Comparison of ENCODE assay signal across 10 cellular contexts in the genomic region with DNA sequence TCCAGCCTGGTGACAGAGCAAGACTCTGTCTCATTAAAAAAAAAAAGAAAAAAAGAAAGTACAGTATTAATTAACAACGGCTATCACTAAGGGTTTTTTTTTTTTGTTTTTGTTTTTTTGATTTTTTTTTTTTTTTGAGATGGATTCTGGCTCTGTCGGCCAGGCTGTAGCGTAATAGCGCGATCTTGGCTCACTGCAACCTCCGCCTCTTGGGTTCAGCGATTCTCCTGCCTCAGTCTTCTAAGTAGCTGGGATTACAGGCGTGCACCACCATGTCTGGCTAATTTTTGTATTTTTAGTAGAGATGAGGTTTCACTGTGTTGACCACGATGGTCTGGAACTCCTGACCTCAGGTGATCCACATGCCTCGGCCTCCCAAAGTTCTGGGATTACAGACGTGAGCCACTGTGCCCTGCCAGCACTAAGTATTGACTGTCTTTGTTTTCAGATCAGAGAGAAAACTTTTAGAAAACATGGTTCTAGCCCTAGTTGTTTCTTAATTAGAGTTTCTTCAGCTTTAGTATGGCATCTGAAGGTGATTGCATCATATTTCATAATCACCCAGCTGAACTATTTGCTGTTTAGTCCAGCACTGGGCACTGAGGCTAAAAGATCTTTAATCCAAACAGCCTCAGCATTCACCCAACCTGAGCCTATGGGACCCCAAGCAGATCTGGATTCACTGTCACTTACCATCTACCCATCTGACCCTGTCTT. TPM values are rescaled to one million over a fixed set of nuclear protein-coding genes. Genes with fewer than 3 reads are reported as not detected.
A peak's percentile ranks its signal among the peaks of the same experiment; 100 is the strongest.
DNase-seq lines count a peak whose midpoint lies in the region; ATAC-seq and TF ChIP-seq lines count a peak whose summit lies in the region.
"Had no signal": no experiment of that assay in that cellular context is flagged by ENCODE, and none has a peak within 500 bp of the region (broad histone marks: within the 10 kb centered on the region; RNA-seq: fewer than 3 reads in every experiment).

No MANE protein-coding gene starts in this region.

- H3K36me3 ChIP-seq in SK-N-SH (replicated peaks in 1 of 2; ENCODE audit: control insufficient read depth in 1 of 2, insufficient read depth in 2 of 2, low read length in 1 of 2) (no peaks in the 10 kb centered on the region), Panc1 (ENCODE audit: control insufficient read depth, insufficient read depth, low read length) (peaks cover 2% of the 10 kb centered on the region; the same call in 1 of the 2 replicates), fibroblast of lung (ENCODE audit: control insufficient read depth, insufficient read depth, low read length) (no peaks in the 10 kb centered on the region), spleen (no peaks in the 10 kb centered on the region), SJCRH30 (peaks cover 5% of the 10 kb centered on the region; the same call in 1 of the 2 replicates)

- in situ Hi-C loops in Panc1 (cut with HindIII; ENCODE audit: low pct_unique_long_range_greater_than_20kb, low sequenced_read_pairs): no loop called here

- intact Hi-C loops in Panc1 (cut with micrococcal nuclease; ENCODE audit: unreplicated experiment) (no loop called here), spleen (cut with DNase I; ENCODE audit: low total_unique reads) (loop anchor here (10.0 kb wide), 1 partner anchor 82 kb away; no protein-coding TSS in a partner anchor)

- no peak overlapping the region for H3K4me2 ChIP-seq in SK-N-SH
- H3K4me2 ChIP-seq in fibroblast of lung (ENCODE audit: extremely low read depth, insufficient read depth, low read length): peak overlapping the region; percentile 21

- no TSS peak for BruUV-seq in Panc1 (replicated peaks; lab: Mats Ljungman, UMichigan)

- POLR2A ChIA-PET in SK-N-SH (lab: Yijun Ruan, JAX): interaction anchor here (0.6 kb wide), 1 partner anchor 18 kb away, joined by 3 read pairs; no protein-coding TSS in a partner anchor
- POLR2A ChIA-PET in Panc1 (lab: Charles Lee): interaction anchor here (0.5 kb wide), 1 partner anchor 23 kb away, joined by 5 read pairs; no protein-coding TSS in a partner anchor

- no peak for TF ChIP-seq RAD21 in SK-N-SH (IDR thresholded peaks at IDR 0.05; ENCODE audit: low read length)

- H3K27ac ChIP-seq in SK-N-SH (ENCODE audit: low read depth in 2 of 2, low read length in 1 of 2) (0 out of 4 replicates have a peak overlapping the region, but pooled peaks of 1 of the 2 experiments have one; percentile 12), Panc1 (ENCODE audit: low read length) (peak overlapping the region; percentile 69; the same call in 1 of the 2 replicates), fibroblast of lung (ENCODE audit: insufficient read depth, low read length) (peak overlapping the region; percentile 63), spleen (peak overlapping the region in 6 of 8 donors; percentile 38 to 95 (median 60)), SJCRH30 (no peak overlapping the region)

- 93% methylated on average over 11 of the region's 11 CpGs for WGBS in SK-N-SH (ENCODE audit: low lambda C conversion rate)
- 76 to 86% (median 80%) methylated on average over 11 of the region's 11 CpGs for WGBS in spleen, 5 donors

- TF ChIP-seq CTCF in SK-N-SH (IDR thresholded peaks at IDR 0.05) (no peak), Panc1 (IDR thresholded peaks at IDR 0.05) (no peak), fibroblast of lung (conservative IDR thresholded peaks at IDR 0.05 in 1 of 2, IDR thresholded peaks at IDR 0.05 in 1 of 2; ENCODE audit: low read depth in 1 of 2, low read length in 2 of 2) (no peak), spleen (IDR thresholded peaks at IDR 0.05 in 8 of 11, conservative IDR thresholded peaks at IDR 0.05 in 3 of 11) (no peak)

- H4K20me1 ChIP-seq in SK-N-SH (ENCODE audit: insufficient read depth) (peaks cover 15% of the 10 kb centered on the region), fibroblast of lung (ENCODE audit: control insufficient read depth, extremely low read depth, insufficient read depth, low read length) (no peaks in the 10 kb centered on the region)

- peaks cover 39% of the 10 kb centered on the region for H3F3A ChIP-seq in SK-N-SH (replicated peaks; ENCODE audit: insufficient read depth)

- H2AFZ ChIP-seq in SK-N-SH (ENCODE audit: low read depth): 0 out of 2 replicates have a peak overlapping the region, but pooled peaks have one; percentile 18
- H2AFZ ChIP-seq in fibroblast of lung (ENCODE audit: low read length): no peak overlapping the region

- TF ChIP-seq POLR2A in spleen (IDR thresholded peaks at IDR 0.05): no peak

- DNase-seq in SK-N-SH: no peak
- no peak for DNase-seq in Panc1 (ENCODE audit: low read depth, low spot score)
- peak in 1 of 2 donors; percentile 46 for DNase-seq in fibroblast of lung (ENCODE audit: low read depth in 2 of 2)
- peak; percentile 19 for DNase-seq in spleen
- DNase-seq in SJCRH30: no peak
- no peak for DNase-seq in pons (ENCODE audit: low spot score)
- DNase-seq in NCI-H524 (lab: John Stamatoyannopoulos, UW): no peak
- DNase-seq: H9, nephron progenitor cell had no signal

- H3K27me3 ChIP-seq in SK-N-SH (ENCODE audit: insufficient read depth) (no peaks in the 10 kb centered on the region), Panc1 (ENCODE audit: control insufficient read depth, insufficient read depth, low read length) (no peaks in the 10 kb centered on the region), fibroblast of lung (ENCODE audit: control insufficient read depth, insufficient read depth, low read length) (no peaks in the 10 kb centered on the region), spleen (replicated peaks in 1 of 7) (no peaks in the 10 kb centered on the region), SJCRH30 (no peaks in the 10 kb centered on the region)

- H3K79me2 ChIP-seq in SK-N-SH (ENCODE audit: insufficient read depth) (peaks cover 54% of the 10 kb centered on the region), fibroblast of lung (ENCODE audit: control insufficient read depth, insufficient read depth, low read length) (peaks cover 22% of the 10 kb centered on the region)

- H3K4me1 ChIP-seq in SK-N-SH (ENCODE audit: control insufficient read depth in 1 of 2, insufficient read depth in 2 of 2, low read depth in 1 of 2, low read length in 1 of 2) (peaks cover 18 to 20% of the 10 kb centered on the region in 2 experiments; a peak in 3 of 4 replicates), Panc1 (ENCODE audit: control insufficient read depth, insufficient read depth, low read length) (peaks cover 28% of the 10 kb centered on the region), fibroblast of lung (ENCODE audit: control insufficient read depth, extremely low read depth, insufficient read depth, low read length) (peaks cover 24% of the 10 kb centered on the region), spleen (peaks cover 24 to 82% (median 56%) of the 10 kb centered on the region in 6 donors), SJCRH30 (peaks cover 29% of the 10 kb centered on the region)

- H3K9me2 ChIP-seq in SK-N-SH: no peaks in the 10 kb centered on the region

- CTCF ChIA-PET in SK-N-SH (lab: Yijun Ruan, JAX) (interaction anchor here (1.2 to 4.6 kb wide), 4 partner anchors 10 to 88 kb away, joined by 3 to 23 read pairs (median 5); no protein-coding TSS in a partner anchor), Panc1 (lab: Charles Lee) (no interaction called here)

- H3K9me3 ChIP-seq in SK-N-SH (no peaks in the 10 kb centered on the region), Panc1 (ENCODE audit: control insufficient read depth, insufficient read depth, low read depth, low read length) (no peaks in the 10 kb centered on the region), fibroblast of lung (ENCODE audit: control insufficient read depth, insufficient read depth, low read depth, low read length) (no peaks in the 10 kb centered on the region), spleen (no peaks in the 10 kb centered on the region), SJCRH30 (replicated peaks) (no peaks in the 10 kb centered on the region)

- TF ChIP-seq EP300 in SK-N-SH (IDR thresholded peaks at IDR 0.05; ENCODE audit: borderline replicate concordance in 1 of 2, low read depth in 1 of 2, low read length in 1 of 2): no peak

- H3K9ac ChIP-seq in SK-N-SH: no peak overlapping the region
- no peak overlapping the region for H3K9ac ChIP-seq in fibroblast of lung (ENCODE audit: insufficient read depth, low read length)

- ATAC-seq in SK-N-SH treated with all-trans-retinoic acid at 6 μM for 48 hours (no peak), Panc1 (no peak)

- H3K4me3 ChIP-seq in SK-N-SH (ENCODE audit: low read depth in 2 of 2, low read length in 1 of 2) (no peak overlapping the region), Panc1 (ENCODE audit: low read depth in 2 of 2, low read length in 2 of 2) (no peak overlapping the region), fibroblast of lung (replicated peaks in 1 of 4; ENCODE audit: control extremely low read depth in 1 of 4, insufficient read depth in 1 of 4, low read depth in 3 of 4, low read length in 4 of 4) (no peak overlapping the region), spleen (no peak overlapping the region), SJCRH30 (no peak overlapping the region)

TF ChIP-seq in SK-N-SH, 30 proteins besides CTCF, POLR2A, EP300 and RAD21 (continues in another document):
- no peak for TF ChIP-seq RCOR1 (IDR thresholded peaks at IDR 0.05; ENCODE audit: low read length)
- no peak for TF ChIP-seq MEF2A (IDR thresholded peaks at IDR 0.05; ENCODE audit: borderline replicate concordance, low read depth)

TF ChIP-seq in SK-N-SH treated with all-trans-retinoic acid at 6 μM for 48 hours, 23 proteins besides CTCF, POLR2A, EP300 and RAD21 (continues in another document):
- no peak for TF ChIP-seq ZFP30 (CRISPR knock-in tag; IDR thresholded peaks at IDR 0.05)
- TF ChIP-seq OSR1 (CRISPR knock-in tag; IDR thresholded peaks at IDR 0.05): no peak
- TF ChIP-seq RARB (CRISPR knock-in tag; IDR thresholded peaks at IDR 0.05): no peak
- no peak for TF ChIP-seq BACH2 (CRISPR knock-in tag; IDR thresholded peaks at IDR 0.05; ENCODE audit: borderline replicate concordance)
- TF ChIP-seq PPARA (CRISPR knock-in tag; IDR thresholded peaks at IDR 0.05; ENCODE audit: borderline replicate concordance): no peak
- no peak for TF ChIP-seq ESRRG (CRISPR knock-in tag; IDR thresholded peaks at IDR 0.05)

RNA-seq across cellular contexts. Expression of a gene that starts 2.7 kb away (rescaled TPM):
- polyA plus RNA-seq in SK-N-SH (2012; rRNA removed) (28.0 and 36.6 TPM in 2 replicates), fibroblast of lung (63.5 and 77.2 TPM in 2 replicates), spleen (10 to 100 TPM; 11.6 to 25.5 (median 12.6) TPM)
- polyA plus RNA-seq in SK-N-SH (2012; cell fraction: cytosol; rRNA removed): 37.5 and 38.1 TPM in 2 replicates
- polyA plus RNA-seq in SK-N-SH (2012; cell fraction: nucleus; rRNA removed): 22.9 and 35.5 TPM in 2 replicates
- total RNA-seq in Panc1 (2021; ENCODE audit: unreplicated experiment) (99.6 TPM), fibroblast of lung (28.8 and 31.7 TPM in 2 replicates), spleen (100 to 1,000 TPM in 3 of 7 donors, 10 to 100 TPM in 4; 54.0 to 122 (median 94.2) TPM)
- polyA plus RNA-seq in Panc1 (2012; ENCODE audit: insufficient read length): 56.1 TPM
- 53.2 and 57.9 TPM in 2 replicates for polyA plus RNA-seq in fibroblast of lung (2012)
- 21.8 and 31.1 TPM in 2 replicates for polyA minus RNA-seq in fibroblast of lung (ENCODE audit: low replicate concordance)
- total RNA-seq in SJCRH30 (2014; rRNA removed; shearing (Covaris generic)): 99.6 and 101 TPM in 2 replicates
